Comparison of ENCODE assay signal across 9 cellular contexts in the genomic region with DNA sequence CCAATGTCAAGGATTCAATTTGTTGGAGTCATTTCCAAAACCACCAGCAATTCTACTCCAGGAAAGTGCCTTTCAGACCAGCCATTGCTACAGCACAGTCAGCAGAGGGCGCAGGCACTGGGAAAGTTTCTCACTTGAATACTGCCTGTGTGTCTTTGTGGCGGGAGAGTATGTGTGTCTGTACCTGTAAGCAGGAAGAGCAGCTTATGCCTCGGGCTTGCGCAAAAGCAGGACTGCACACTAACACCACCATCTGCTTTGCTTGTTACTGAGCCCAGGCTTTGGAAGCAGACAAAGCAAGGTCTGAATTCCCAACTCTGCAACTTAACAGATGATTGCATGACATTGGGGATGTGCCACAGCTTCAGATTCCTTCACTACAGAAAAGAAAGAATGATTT. TPM values are rescaled to one million over a fixed set of nuclear protein-coding genes. Genes with fewer than 3 reads are reported as not detected.
DNase-seq lines count a peak whose midpoint lies in the region; ATAC-seq and TF ChIP-seq lines count a peak whose summit lies in the region.
"Had no signal": no experiment of that assay in that cellular context is flagged by ENCODE, and none has a peak within 500 bp of the region (broad histone marks: within the 10 kb centered on the region; RNA-seq: fewer than 3 reads in every experiment).

No MANE protein-coding gene starts in this region.

- H3K4me2 ChIP-seq in fibroblast of lung (ENCODE audit: extremely low read depth, insufficient read depth, low read length) = no peak overlapping the region
- H3K4me2 ChIP-seq in neural progenitor cell = no peak overlapping the region

- H4K20me1 ChIP-seq in fibroblast of lung (ENCODE audit: control insufficient read depth, extremely low read depth, insufficient read depth, low read length) = no peaks in the 10 kb centered on the region
- no peaks in the 10 kb centered on the region for H4K20me1 ChIP-seq in neural progenitor cell (ENCODE audit: low read depth)

- H3K27me3 Mint-ChIP-seq in CD8-positive, alpha-beta T cell (ENCODE audit: low read depth) = peaks cover 13% of the 10 kb centered on the region
- H3K27me3 Mint-ChIP-seq in activated T-cell treated with anti-CD3 and anti-CD28 coated beads, Interleukin-2, amount 50 U/mL, for 24 hours = peaks cover 27% of the 10 kb centered on the region
- peaks cover 35% of the 10 kb centered on the region for H3K27me3 Mint-ChIP-seq in neural progenitor cell (ENCODE audit: insufficient read depth, low read depth)

- no peaks in the 10 kb centered on the region for H3K4me1 ChIP-seq in CD8-positive, alpha-beta T cell (ENCODE audit: insufficient read depth, low read length)
- H3K4me1 ChIP-seq in fibroblast of lung (ENCODE audit: control insufficient read depth, extremely low read depth, insufficient read depth, low read length) (no peaks in the 10 kb centered on the region), neural progenitor cell (no peaks in the 10 kb centered on the region), thyroid gland (peaks cover 29 to 43% of the 10 kb centered on the region in 2 donors)

- 5% methylated on average over 3 to 4 of the region's 4 CpGs for WGBS in thyroid gland, 2 donors

- H3K27me3 ChIP-seq in CD8-positive, alpha-beta T cell (ENCODE audit: insufficient read depth, low read length) = no peaks in the 10 kb centered on the region
- H3K27me3 ChIP-seq in fibroblast of lung (ENCODE audit: control insufficient read depth, insufficient read depth, low read length) = peaks cover 20% of the 10 kb centered on the region
- no peaks in the 10 kb centered on the region for H3K27me3 ChIP-seq in neural progenitor cell
- no peaks in the 10 kb centered on the region for H3K27me3 ChIP-seq in thyroid gland

- no peaks in the 10 kb centered on the region for H3K36me3 Mint-ChIP-seq in CD8-positive, alpha-beta T cell
- no peaks in the 10 kb centered on the region for H3K36me3 Mint-ChIP-seq in activated T-cell treated with anti-CD3 and anti-CD28 coated beads, Interleukin-2, amount 50 U/mL, for 24 hours (ENCODE audit: low read depth)
- no peaks in the 10 kb centered on the region for H3K36me3 Mint-ChIP-seq in neural progenitor cell

- TF ChIP-seq POLR2A in thyroid gland (IDR thresholded peaks at IDR 0.05) = no peak

- H3K9ac ChIP-seq in fibroblast of lung (ENCODE audit: insufficient read depth, low read length) (no peak overlapping the region), neural progenitor cell (no peak overlapping the region)

- POLR2A ChIA-PET in CD8-positive, alpha-beta T cell (lab: Charles Lee) = no interaction called here

- H3K79me2 ChIP-seq in fibroblast of lung (ENCODE audit: control insufficient read depth, insufficient read depth, low read length) (no peaks in the 10 kb centered on the region), neural progenitor cell (ENCODE audit: low read depth) (no peaks in the 10 kb centered on the region)

- DNase-seq in CD8-positive, alpha-beta T cell = peak in 6 of 7 experiments; percentile 42 to 75 (median 53)
- peak; percentile 59 for DNase-seq in GM20000 (ENCODE audit: low spot score)
- DNase-seq in Kasumi-1 (lab: John Stamatoyannopoulos, UW) = peak; percentile 85 to 89
- peak; percentile 11 for DNase-seq in OCI-M2 (lab: John Stamatoyannopoulos, UW; ENCODE audit: unreplicated experiment)
- DNase-seq in activated T-cell treated with anti-CD3 and anti-CD28 coated beads, Interleukin-2, amount 50 U/mL, for 24 hours = peak; percentile 74
- peak; percentile 58 to 64 for DNase-seq in fibroblast of lung (ENCODE audit: low read depth in 2 of 2)
- peak; percentile 80 for DNase-seq in neural progenitor cell (ENCODE audit: low spot score)
- peak; percentile 77 to 84 for DNase-seq in thyroid gland

- peak; percentile 57 for ATAC-seq in CD8-positive, alpha-beta T cell

- no peak overlapping the region for H3K27ac ChIP-seq in CD8-positive, alpha-beta T cell (ENCODE audit: low read depth, low read length)
- H3K27ac ChIP-seq in fibroblast of lung (ENCODE audit: insufficient read depth, low read length) (no peak overlapping the region), neural progenitor cell (no peak overlapping the region), thyroid gland (peak overlapping the region in 1 of 3 donors; percentile 67)

- intact Hi-C loops in CD8-positive, alpha-beta T cell (cut with DNase I, micrococcal nuclease) = loop anchor here in 1 of 2 experiments (1.0 kb wide), 1 partner anchor 76 kb away; no protein-coding TSS in a partner anchor
- intact Hi-C loops in thyroid gland (cut with DNase I) = loop anchor here (10.0 kb wide), 1 partner anchor 74 kb away; no protein-coding TSS in a partner anchor

- peaks cover 9% of the 10 kb centered on the region for H3K4me1 Mint-ChIP-seq in CD8-positive, alpha-beta T cell (ENCODE audit: low read depth)
- H3K4me1 Mint-ChIP-seq in activated T-cell treated with anti-CD3 and anti-CD28 coated beads, Interleukin-2, amount 50 U/mL, for 24 hours (ENCODE audit: low read depth) = peaks cover 8% of the 10 kb centered on the region
- H3K4me1 Mint-ChIP-seq in neural progenitor cell = peaks cover 13% of the 10 kb centered on the region

- H2AFZ ChIP-seq in fibroblast of lung (ENCODE audit: low read length) (no peak overlapping the region), neural progenitor cell (replicated peaks) (peak overlapping the region; percentile 74)

- no peaks in the 10 kb centered on the region for H3F3A ChIP-seq in neural progenitor cell (ENCODE audit: low read depth)

- CTCF ChIA-PET in CD8-positive, alpha-beta T cell (lab: Charles Lee) = interaction anchor here (0.7 to 6.8 kb wide), 24 partner anchors 9 to 221 kb away, joined by 3 to 103 read pairs (median 4); no protein-coding TSS in a partner anchor

- no peak overlapping the region for H3K4me3 Mint-ChIP-seq in CD8-positive, alpha-beta T cell
- H3K4me3 Mint-ChIP-seq in activated T-cell treated with anti-CD3 and anti-CD28 coated beads, Interleukin-2, amount 50 U/mL, for 24 hours = no peak overlapping the region
- no peak overlapping the region for H3K4me3 Mint-ChIP-seq in neural progenitor cell

- no peaks in the 10 kb centered on the region for H3K9me3 ChIP-seq in CD8-positive, alpha-beta T cell (ENCODE audit: low read length)
- no peaks in the 10 kb centered on the region for H3K9me3 ChIP-seq in fibroblast of lung (ENCODE audit: control insufficient read depth, insufficient read depth, low read depth, low read length)
- H3K9me3 ChIP-seq in neural progenitor cell (ENCODE audit: low read depth) = no peaks in the 10 kb centered on the region
- H3K9me3 ChIP-seq in thyroid gland = no peaks in the 10 kb centered on the region

- H3K36me3 ChIP-seq in CD8-positive, alpha-beta T cell (ENCODE audit: insufficient read depth, low read length) = no peaks in the 10 kb centered on the region
- H3K36me3 ChIP-seq in fibroblast of lung (ENCODE audit: control insufficient read depth, insufficient read depth, low read length) (no peaks in the 10 kb centered on the region), neural progenitor cell (no peaks in the 10 kb centered on the region), thyroid gland (no peaks in the 10 kb centered on the region)

- H3K4me3 ChIP-seq in CD8-positive, alpha-beta T cell (ENCODE audit: low read depth, low read length) = no peak overlapping the region
- H3K4me3 ChIP-seq in fibroblast of lung (replicated peaks in 1 of 4; ENCODE audit: control extremely low read depth in 1 of 4, insufficient read depth in 1 of 4, low read depth in 3 of 4, low read length in 4 of 4) (no peak overlapping the region), neural progenitor cell (no peak overlapping the region), thyroid gland (replicated peaks in 1 of 3) (no peak overlapping the region)

- TF ChIP-seq CTCF in CD8-positive, alpha-beta T cell (IDR thresholded peaks at IDR 0.05) = peak; percentile 63
- TF ChIP-seq CTCF in GM20000 (IDR thresholded peaks at IDR 0.05; ENCODE audit: extremely low read depth, missing control alignments) (peak; percentile 80), fibroblast of lung (conservative IDR thresholded peaks at IDR 0.05 in 1 of 2, IDR thresholded peaks at IDR 0.05 in 1 of 2; ENCODE audit: low read depth in 1 of 2, low read length in 2 of 2) (peak; percentile 95 to 97), neural progenitor cell (IDR thresholded peaks at IDR 0.05) (peak; percentile 93), thyroid gland (IDR thresholded peaks at IDR 0.05) (peak in 5 of 6 experiments; percentile 47 to 89 (median 82))

- no peaks in the 10 kb centered on the region for H3K9me3 Mint-ChIP-seq in CD8-positive, alpha-beta T cell
- H3K9me3 Mint-ChIP-seq in activated T-cell treated with anti-CD3 and anti-CD28 coated beads, Interleukin-2, amount 50 U/mL, for 24 hours = no peaks in the 10 kb centered on the region
- peaks cover 7% of the 10 kb centered on the region for H3K9me3 Mint-ChIP-seq in neural progenitor cell

- H3K27ac Mint-ChIP-seq in CD8-positive, alpha-beta T cell = no peak overlapping the region
- no peak overlapping the region for H3K27ac Mint-ChIP-seq in activated T-cell treated with anti-CD3 and anti-CD28 coated beads, Interleukin-2, amount 50 U/mL, for 24 hours
- H3K27ac Mint-ChIP-seq in neural progenitor cell = no peak overlapping the region

RNA-seq across cellular contexts. Expression of a gene that starts 7.0 kb away (rescaled TPM):
- total RNA-seq in CD8-positive, alpha-beta T cell = not detected
- total RNA-seq in fibroblast of lung (not detected in 2 replicates), neural progenitor cell (ENCODE audit: low replicate concordance) (not detected in 2 replicates), thyroid gland (10 to 100 TPM in 3 of 4 donors, 1 to 10 TPM in 1; 3.6 to 38.2 (median 19.0) TPM)
- polyA plus RNA-seq in fibroblast of lung = not detected in 2 replicates
- 0.13 TPM in 1 of 2 replicates, not detected in the other for polyA plus RNA-seq in fibroblast of lung (2012)
- polyA minus RNA-seq in fibroblast of lung (ENCODE audit: low replicate concordance) = not detected in 2 replicates
- total RNA-seq: T-helper 1 cell treated with Interleukin-12 subunit alpha and Interleukin-12 subunit beta and Interleukin-4 antibody, amounts not matched to agents 30 ng/mL and 1 ng/mL, for 36 hours had no signal

RNA-seq across cellular contexts. Expression of a gene that starts 22.3 kb away (rescaled TPM):
- not detected for total RNA-seq in CD8-positive, alpha-beta T cell
- total RNA-seq in fibroblast of lung (not detected in 2 replicates), neural progenitor cell (ENCODE audit: low replicate concordance) (not detected in 2 replicates), thyroid gland (1 to 10 TPM; 1.2 to 1.7 (median 1.6) TPM)
- not detected in 2 replicates for polyA plus RNA-seq in fibroblast of lung
- polyA plus RNA-seq in fibroblast of lung (2012) = not detected in 2 replicates
- not detected in 2 replicates for polyA minus RNA-seq in fibroblast of lung (ENCODE audit: low replicate concordance)
- total RNA-seq: T-helper 1 cell treated with Interleukin-12 subunit alpha and Interleukin-12 subunit beta and Interleukin-4 antibody, amounts not matched to agents 30 ng/mL and 1 ng/mL, for 36 hours had no signal

RNA-seq across cellular contexts. Expression of a gene that starts 27.5 kb away (rescaled TPM):
- total RNA-seq in CD8-positive, alpha-beta T cell = not detected
- total RNA-seq in fibroblast of lung = 5.4 and 9.1 TPM in 2 replicates
- 15.5 and 20.1 TPM in 2 replicates for polyA plus RNA-seq in fibroblast of lung
- polyA plus RNA-seq in fibroblast of lung (2012) = 13.6 and 17.8 TPM in 2 replicates
- 9.2 and 19.4 TPM in 2 replicates for polyA minus RNA-seq in fibroblast of lung (ENCODE audit: low replicate concordance)
- 0.22 TPM in 1 of 2 replicates, not detected in the other for total RNA-seq in neural progenitor cell (ENCODE audit: low replicate concordance)
- 10 to 100 TPM in 2 of 4 donors, 1 to 10 TPM in 2; 4.8 to 12.6 (median 8.7) TPM for total RNA-seq in thyroid gland
- total RNA-seq: T-helper 1 cell treated with Interleukin-12 subunit alpha and Interleukin-12 subunit beta and Interleukin-4 antibody, amounts not matched to agents 30 ng/mL and 1 ng/mL, for 36 hours had no signal

Comparison
In these comparisons a context has a peak if more than half of its experiments do, and no peak if none do; other contexts are left out.
1. DNase-seq: peak in every context shown above with its lines; median percentile 87 in Kasumi-1; 80 in thyroid gland; 80 in neural progenitor cell; 74 in activated T-cell treated with anti-CD3 and anti-CD28 coated beads, Interleukin-2, amount 50 U/mL, for 24 hours; 61 in fibroblast of lung; 59 in GM20000; 53 in CD8-positive, alpha-beta T cell; 11 in OCI-M2.